ENCODE assay signal across 11 cellular contexts in genomic region chr2:197184959-197185586, GRCh38.
DNase-seq lines count a peak whose midpoint lies in the region; ATAC-seq and TF ChIP-seq lines count a peak whose summit lies in the region.
"Had no signal": no experiment of that assay in that cellular context is flagged by ENCODE, and none has a peak within 500 bp of the region (broad histone marks: within the 10 kb centered on the region; RNA-seq: fewer than 3 reads in every experiment).

No MANE protein-coding gene starts in this region.

- peaks cover 41 to 89% (median 79%) of the 10 kb centered on the region in 4 donors for H3K4me1 Mint-ChIP-seq in CD4-positive, CD25-positive, alpha-beta regulatory T cell
- peaks cover 61% of the 10 kb centered on the region for H3K4me1 Mint-ChIP-seq in T-helper 17 cell

- H3K4me3 ChIP-seq in CD4-positive, CD25-positive, alpha-beta regulatory T cell (ENCODE audit: low read depth, low read length) = no peak overlapping the region
- no peak overlapping the region for H3K4me3 ChIP-seq in neutrophil (ENCODE audit: low read depth in 1 of 2, low read length in 1 of 2)

- ATAC-seq in CD4-positive, CD25-positive, alpha-beta regulatory T cell (ENCODE audit: low read depth in 2 of 2) = no peak
- ATAC-seq in T-helper 17 cell = no peak

- no peaks in the 10 kb centered on the region for H3K9me3 ChIP-seq in CD4-positive, CD25-positive, alpha-beta regulatory T cell (ENCODE audit: control insufficient read depth in 2 of 2, low read length in 2 of 2)
- H3K9me3 ChIP-seq in T-helper 17 cell (ENCODE audit: control insufficient read depth, low read length, poor library complexity, severe bottlenecking) = no peaks in the 10 kb centered on the region
- H3K9me3 ChIP-seq in neutrophil = no peaks in the 10 kb centered on the region

- DNase-seq in CD4-positive, CD25-positive, alpha-beta regulatory T cell = no peak
- DNase-seq in T-helper 17 cell (no peak), fibroblast of peridontal ligament (ENCODE audit: extremely low read depth) (peak; percentile 53), epidermal melanocyte (ENCODE audit: insufficient read length, low spot score) (no peak), NCI-H345 (lab: John Stamatoyannopoulos, UW) (no peak), NCI-H510A treated with DMSO at 0.1 percent for 48 hours (lab: John Stamatoyannopoulos, UW) (no peak)
- DNase-seq in activated CD8-positive, alpha-beta memory T cell treated with anti-CD3 and anti-CD28 coated beads, Interleukin-2, amount 50 U/mL, for 4 hours = no peak
- DNase-seq: brain microvascular endothelial cell; stimulated activated CD4-positive, alpha-beta T cell treated with anti-CD3 and anti-CD28 coated beads, Interleukin-2, amount 100 ng/mL, for 24 hours; T-helper 2 cell had no signal

- H3K36me3 Mint-ChIP-seq in CD4-positive, CD25-positive, alpha-beta regulatory T cell = peaks cover 55% of the 10 kb centered on the region
- H3K36me3 Mint-ChIP-seq in T-helper 17 cell (ENCODE audit: low read depth) = peaks cover 4% of the 10 kb centered on the region

- H3K27me3 Mint-ChIP-seq in CD4-positive, CD25-positive, alpha-beta regulatory T cell = no peaks in the 10 kb centered on the region
- no peaks in the 10 kb centered on the region for H3K27me3 Mint-ChIP-seq in T-helper 17 cell

- H3K27ac ChIP-seq in CD4-positive, CD25-positive, alpha-beta regulatory T cell (ENCODE audit: insufficient read depth, low read length, poor library complexity, severe bottlenecking) = no peak overlapping the region
- peak overlapping the region; percentile 39 for H3K27ac ChIP-seq in neutrophil
- H3K27ac ChIP-seq: brain microvascular endothelial cell had no signal

- no peak overlapping the region for H3K4me3 Mint-ChIP-seq in CD4-positive, CD25-positive, alpha-beta regulatory T cell
- H3K4me3 Mint-ChIP-seq in T-helper 17 cell = no peak overlapping the region

- no peaks in the 10 kb centered on the region for H3K27me3 ChIP-seq in CD4-positive, CD25-positive, alpha-beta regulatory T cell (ENCODE audit: control insufficient read depth, insufficient read depth, low read length)
- no peaks in the 10 kb centered on the region for H3K27me3 ChIP-seq in neutrophil
- H3K27me3 ChIP-seq: brain microvascular endothelial cell had no signal

- H3K27ac Mint-ChIP-seq in CD4-positive, CD25-positive, alpha-beta regulatory T cell = peak overlapping the region in 2 of 3 donors; percentile 9 to 76
- peak overlapping the region; percentile 73 for H3K27ac Mint-ChIP-seq in T-helper 17 cell

- peaks cover 0 to 2% (median 0%) of the 10 kb centered on the region in 7 donors for H3K9me3 Mint-ChIP-seq in CD4-positive, CD25-positive, alpha-beta regulatory T cell

- H3K4me1 ChIP-seq in CD4-positive, CD25-positive, alpha-beta regulatory T cell (ENCODE audit: control insufficient read depth, insufficient read depth, low read length, poor library complexity, severe bottlenecking) = peaks cover 20% of the 10 kb centered on the region
- H3K4me1 ChIP-seq in neutrophil (ENCODE audit: control insufficient read depth in 1 of 2, insufficient read depth in 1 of 2, low read depth in 1 of 2, low read length in 1 of 2) = peaks cover 0 to 5% of the 10 kb centered on the region in 2 experiments

- H3K36me3 ChIP-seq in CD4-positive, CD25-positive, alpha-beta regulatory T cell (ENCODE audit: control insufficient read depth, insufficient read depth, low read length) = peaks cover 48% of the 10 kb centered on the region
- peaks cover 42% of the 10 kb centered on the region for H3K36me3 ChIP-seq in neutrophil
- H3K36me3 ChIP-seq: brain microvascular endothelial cell had no signal

- no peak for TF ChIP-seq CTCF in neutrophil (IDR thresholded peaks at IDR 0.05)
